Comparison of ENCODE assay signal across 15 cellular contexts in genomic region chr16:89426736-89427525, GRCh38.
DNase-seq lines count a peak whose midpoint lies in the region; ATAC-seq and TF ChIP-seq lines count a peak whose summit lies in the region.
"Had no signal": no experiment of that assay in that cellular context is flagged by ENCODE, and none has a peak within 500 bp of the region (broad histone marks: within the 10 kb centered on the region; RNA-seq: fewer than 3 reads in every experiment).

No MANE protein-coding gene starts in this region.

- no peak for TF ChIP-seq POLR2A in HCT116 (IDR thresholded peaks at IDR 0.05; ENCODE audit: borderline replicate concordance, extremely low read depth, insufficient read depth, insufficient read length)

- H2AFZ ChIP-seq in HCT116 (ENCODE audit: low read depth, low read length, poor library complexity, severe bottlenecking), result no peak overlapping the region

- H3K79me2 ChIP-seq in HCT116 (ENCODE audit: insufficient read depth, low read length), result peaks cover 88% of the 10 kb centered on the region

- ATAC-seq in HCT116, result no peak
- no peak for ATAC-seq in activated naive CD8-positive, alpha-beta T cell treated with anti-CD3 and anti-CD28 coated beads, Interleukin-2, amount 50 U/mL, for 24 hours
- ATAC-seq in naive thymus-derived CD8-positive, alpha-beta T cell, result no peak
- ATAC-seq in GM18520 (IDR thresholded peaks at IDR 0.05; ENCODE audit: unreplicated experiment), result no peak

- no peaks in the 10 kb centered on the region for H3K9me3 ChIP-seq in BLaER1 treated with 17β-estradiol and CSF1 and Interleukin-3, amounts not matched to agents 10 nM and 100 nM (replicated peaks in 1 of 11)
- H3K9me3 ChIP-seq in HCT116 (ENCODE audit: control insufficient read depth in 1 of 2, insufficient read depth in 1 of 2, low read depth in 1 of 2, low read length in 2 of 2), result no peaks in the 10 kb centered on the region

- peak overlapping the region in 2 of 11 experiments; percentile 2 to 26; a peak in 1 of 22 replicates for H3K27ac ChIP-seq in BLaER1 treated with 17β-estradiol and CSF1 and Interleukin-3, amounts not matched to agents 10 nM and 100 nM
- no peak overlapping the region; the same call in 1 of the 2 replicates for H3K27ac ChIP-seq in HCT116 (ENCODE audit: low read depth, low read length)

- H3K27ac Mint-ChIP-seq in activated naive CD8-positive, alpha-beta T cell treated with anti-CD3 and anti-CD28 coated beads, Interleukin-2, amount 50 U/mL, for 24 hours, result no peak overlapping the region
- H3K27ac Mint-ChIP-seq in naive thymus-derived CD8-positive, alpha-beta T cell, result peak overlapping the region; percentile 26 to 88 (median 78)

- H3K4me1 ChIP-seq in BLaER1 treated with 17β-estradiol and CSF1 and Interleukin-3, amounts not matched to agents 10 nM and 100 nM, result peaks cover 73 to 86% (median 82%) of the 10 kb centered on the region in 10 experiments
- peaks cover 5 to 12% of the 10 kb centered on the region in 2 experiments; a peak in 2 of 4 replicates for H3K4me1 ChIP-seq in HCT116 (ENCODE audit: control insufficient read depth in 1 of 2, insufficient read depth in 2 of 2, low read length in 2 of 2)

- peaks cover 45% of the 10 kb centered on the region for H3K36me3 Mint-ChIP-seq in activated naive CD8-positive, alpha-beta T cell treated with anti-CD3 and anti-CD28 coated beads, Interleukin-2, amount 50 U/mL, for 24 hours (ENCODE audit: low read depth)
- peaks cover 0 to 44% (median 0%) of the 10 kb centered on the region in 3 donors for H3K36me3 Mint-ChIP-seq in naive thymus-derived CD8-positive, alpha-beta T cell

- TF ChIP-seq CTCF in HCT116 (IDR thresholded peaks at IDR 0.05 in 2 of 3, conservative IDR thresholded peaks at IDR 0.05 in 1 of 3; ENCODE audit: borderline replicate concordance in 1 of 3, insufficient read depth in 1 of 3, low read depth in 2 of 3, low read length in 2 of 3), result no peak

- RAD21 ChIA-PET in HCT116 (lab: Charles Lee; ENCODE audit: low non-redundant PET in 1 of 2, low total read pairs in 2 of 2, uncharacterized antibody in 2 of 2, unreplicated experiment in 2 of 2), result no interaction called here

- DNase-seq in HCT116 (ENCODE audit: low read depth, low spot score), result no peak
- no peak for DNase-seq in activated naive CD8-positive, alpha-beta T cell treated with anti-CD3 and anti-CD28 coated beads, Interleukin-2, amount 50 U/mL, for 24 hours
- DNase-seq in naive thymus-derived CD8-positive, alpha-beta T cell, result no peak
- no peak for DNase-seq in NCI-H2196 treated with DMSO at 0.1 percent for 48 hours (lab: John Stamatoyannopoulos, UW; ENCODE audit: unreplicated experiment)
- no peak for DNase-seq in DMS153 (lab: John Stamatoyannopoulos, UW)
- DNase-seq in NCI-H146 (lab: John Stamatoyannopoulos, UW), result no peak
- DNase-seq: amniotic stem cell; effector CD4-positive, alpha-beta T cell; naive B cell; NCI-H1105; NCI-H524; substantia nigra had no signal

- no peak for TF ChIP-seq RAD21 in HCT116 (IDR thresholded peaks at IDR 0.05; ENCODE audit: low read depth)

- H3K4me3 ChIP-seq in BLaER1 treated with 17β-estradiol and CSF1 and Interleukin-3, amounts not matched to agents 10 nM and 100 nM, result no peak overlapping the region; a peak in 1 of 20 replicates
- H3K4me3 ChIP-seq in HCT116 (replicated peaks in 1 of 2; ENCODE audit: low read depth in 1 of 2, low read length in 2 of 2), result no peak overlapping the region

- H3K36me3 ChIP-seq in BLaER1 treated with 17β-estradiol and CSF1 and Interleukin-3, amounts not matched to agents 10 nM and 100 nM, result peaks cover 14 to 60% (median 42%) of the 10 kb centered on the region in 11 experiments; a peak in 19 of 22 replicates
- peaks cover 6 to 8% of the 10 kb centered on the region in 2 experiments; a peak in 2 of 4 replicates for H3K36me3 ChIP-seq in HCT116 (ENCODE audit: control insufficient read depth in 1 of 2, insufficient read depth in 2 of 2, low read length in 2 of 2)

- H3K9ac ChIP-seq in BLaER1 treated with 17β-estradiol and CSF1 and Interleukin-3, amounts not matched to agents 10 nM and 100 nM, result peak overlapping the region in 2 of 11 experiments; percentile 16 to 49; a peak in 4 of 22 replicates
- no peak overlapping the region for H3K9ac ChIP-seq in HCT116 (ENCODE audit: low read length)

- no peaks in the 10 kb centered on the region for H3K27me3 ChIP-seq in BLaER1 treated with 17β-estradiol and CSF1 and Interleukin-3, amounts not matched to agents 10 nM and 100 nM
- no peaks in the 10 kb centered on the region for H3K27me3 ChIP-seq in HCT116 (ENCODE audit: insufficient read depth, low read length)

- H4K20me1 ChIP-seq in BLaER1 treated with 17β-estradiol and CSF1 and Interleukin-3, amounts not matched to agents 10 nM and 100 nM, result peaks cover 88 to 91% (median 89%) of the 10 kb centered on the region in 11 experiments
- H4K20me1 ChIP-seq in HCT116 (ENCODE audit: insufficient read depth), result peaks cover 52% of the 10 kb centered on the region

- intact Hi-C loops in HCT116 (cut with micrococcal nuclease), result no loop called here

- BruUV-seq in HCT116 (replicated peaks; lab: Mats Ljungman, UMichigan), result TSS peak; percentile 7

- peak overlapping the region; percentile 74 to 98 (median 94) for H3K4me2 ChIP-seq in BLaER1 treated with 17β-estradiol and CSF1 and Interleukin-3, amounts not matched to agents 10 nM and 100 nM
- no peak overlapping the region for H3K4me2 ChIP-seq in HCT116 (ENCODE audit: low read length)

- peak overlapping the region; percentile 8 for H3K4me3 Mint-ChIP-seq in activated naive CD8-positive, alpha-beta T cell treated with anti-CD3 and anti-CD28 coated beads, Interleukin-2, amount 50 U/mL, for 24 hours
- H3K4me3 Mint-ChIP-seq in naive thymus-derived CD8-positive, alpha-beta T cell, result peak overlapping the region in 5 of 10 donors; percentile 22 to 71 (median 65)

- no peaks in the 10 kb centered on the region for H3K9me3 Mint-ChIP-seq in activated naive CD8-positive, alpha-beta T cell treated with anti-CD3 and anti-CD28 coated beads, Interleukin-2, amount 50 U/mL, for 24 hours
- H3K9me3 Mint-ChIP-seq in naive thymus-derived CD8-positive, alpha-beta T cell, result no peaks in the 10 kb centered on the region
- H3K9me3 Mint-ChIP-seq: CD14-positive monocyte, naive B cell had no signal

- peaks cover 55% of the 10 kb centered on the region for H3K4me1 Mint-ChIP-seq in activated naive CD8-positive, alpha-beta T cell treated with anti-CD3 and anti-CD28 coated beads, Interleukin-2, amount 50 U/mL, for 24 hours
- H3K4me1 Mint-ChIP-seq in naive thymus-derived CD8-positive, alpha-beta T cell, result peaks cover 40 to 57% (median 55%) of the 10 kb centered on the region in 4 donors

- POLR2A ChIA-PET in HCT116 (lab: Charles Lee), result interaction anchor here (0.7 kb wide), 1 partner anchor 9 kb away, joined by 3 read pairs; no protein-coding TSS in a partner anchor
- POLR2A ChIA-PET in naive thymus-derived CD8-positive, alpha-beta T cell (lab: Charles Lee), result no interaction called here

- H3K9me2 ChIP-seq in HCT116 (ENCODE audit: insufficient read depth), result no peaks in the 10 kb centered on the region

- H3K27me3 Mint-ChIP-seq in activated naive CD8-positive, alpha-beta T cell treated with anti-CD3 and anti-CD28 coated beads, Interleukin-2, amount 50 U/mL, for 24 hours, result peaks cover 3% of the 10 kb centered on the region
- no peaks in the 10 kb centered on the region for H3K27me3 Mint-ChIP-seq in naive thymus-derived CD8-positive, alpha-beta T cell
- H3K27me3 Mint-ChIP-seq: naive B cell had no signal

- CTCF ChIA-PET in HCT116 (lab: Charles Lee), result interaction anchor here (0.9 kb wide), 1 partner anchor 8 kb away, joined by 3 read pairs; no protein-coding TSS in a partner anchor

TF ChIP-seq in HCT116, 20 proteins besides CTCF, POLR2A, EP300 and RAD21:
- TF ChIP-seq POLR2AphosphoS5 (IDR thresholded peaks at IDR 0.05; ENCODE audit: low read depth, low read length) (0 out of 2 replicates have a peak, but pooled peaks have one; percentile 9), CBX3 (IDR thresholded peaks at IDR 0.05; ENCODE audit: low read depth) (no peak)
